12 cellular contexts compared by ENCODE assay signal in genomic region chr20:41135888-41136243, GRCh38. TPM values are rescaled to one million over a fixed set of nuclear protein-coding genes. Genes with fewer than 3 reads are reported as not detected.
DNase-seq lines count a peak whose midpoint lies in the region; ATAC-seq, FAIRE-seq and TF ChIP-seq lines count a peak whose summit lies in the region.
"Had no signal": no experiment of that assay in that cellular context is flagged by ENCODE, and none has a peak within 500 bp of the region (broad histone marks: within the 10 kb centered on the region; RNA-seq: fewer than 3 reads in every experiment).

No MANE protein-coding gene starts in this region.

- FAIRE-seq in pancreas (lab: Jason Lieb, UNC) = no peak
- FAIRE-seq: islet of Langerhans had no signal

- H3K9me3 ChIP-seq in T-helper 17 cell (ENCODE audit: control insufficient read depth, low read length, poor library complexity, severe bottlenecking) (no peaks in the 10 kb centered on the region), suprapubic skin (no peaks in the 10 kb centered on the region), pancreas (no peaks in the 10 kb centered on the region)
- H3K9me3 ChIP-seq: body of pancreas, esophagus squamous epithelium, prostate gland had no signal

- TF ChIP-seq POLR2A in suprapubic skin (IDR thresholded peaks at IDR 0.05) = no peak

- no peaks in the 10 kb centered on the region for H3K36me3 ChIP-seq in suprapubic skin
- H3K36me3 ChIP-seq in pancreas = no peaks in the 10 kb centered on the region
- H3K36me3 ChIP-seq: esophagus squamous epithelium, prostate gland had no signal

- no peak for TF ChIP-seq CTCF in suprapubic skin (IDR thresholded peaks at IDR 0.05)
- no peak for TF ChIP-seq CTCF in pancreas (IDR thresholded peaks at IDR 0.05)

- DNase-seq in activated T-cell treated with anti-CD3 and anti-CD28 coated beads, Interleukin-2, amount 50 U/mL, for 72 hours = no peak
- no peak for DNase-seq in activated T-cell treated with anti-CD3 and anti-CD28 coated beads, Interleukin-2, amount 50 U/mL, for 48 hours
- DNase-seq in T-helper 17 cell (no peak), epithelial cell of prostate (ENCODE audit: low read depth, low spot score) (no peak), suprapubic skin (ENCODE audit: low spot score in 2 of 2) (no peak), pancreas (no peak)
- no peak for DNase-seq in activated effector memory CD4-positive, alpha-beta T cell treated with Interleukin-2 at 50 U/mL for 16 hours
- DNase-seq: esophagus squamous epithelium had no signal

- peak overlapping the region; percentile 71 to 72 for H3K4me3 Mint-ChIP-seq in activated T-cell treated with anti-CD3 and anti-CD28 coated beads, Interleukin-2, amount 50 U/mL, for 72 hours
- H3K4me3 Mint-ChIP-seq in T-helper 17 cell = peak overlapping the region; percentile 96

- peak overlapping the region; percentile 53 for H3K27ac Mint-ChIP-seq in activated T-cell treated with anti-CD3 and anti-CD28 coated beads, Interleukin-2, amount 50 U/mL, for 72 hours
- H3K27ac Mint-ChIP-seq in T-helper 17 cell = peak overlapping the region; percentile 95

- no peaks in the 10 kb centered on the region for H3K9me3 Mint-ChIP-seq in activated T-cell treated with anti-CD3 and anti-CD28 coated beads, Interleukin-2, amount 50 U/mL, for 72 hours

- H3K27me3 Mint-ChIP-seq in activated T-cell treated with anti-CD3 and anti-CD28 coated beads, Interleukin-2, amount 50 U/mL, for 72 hours (ENCODE audit: low read depth) = no peaks in the 10 kb centered on the region
- no peaks in the 10 kb centered on the region for H3K27me3 Mint-ChIP-seq in T-helper 17 cell

- H3K27ac ChIP-seq in epithelial cell of prostate (peak overlapping the region; percentile 76), suprapubic skin (no peak overlapping the region), pancreas (no peak overlapping the region)

- no peak for TF ChIP-seq EP300 in suprapubic skin (IDR thresholded peaks at IDR 0.05)

- 95% methylated on average over 1 of the region's 1 CpG for WGBS in suprapubic skin
- 84 to 92% methylated on average over 1 of the region's 1 CpG for WGBS in pancreas, 2 donors

- no peaks in the 10 kb centered on the region for H3K36me3 Mint-ChIP-seq in activated T-cell treated with anti-CD3 and anti-CD28 coated beads, Interleukin-2, amount 50 U/mL, for 72 hours (ENCODE audit: insufficient read depth in 2 of 2)
- peaks cover 8% of the 10 kb centered on the region for H3K36me3 Mint-ChIP-seq in T-helper 17 cell (ENCODE audit: low read depth)

- intact Hi-C loops in pancreas (cut with DNase I) = no loop called here

- peaks cover 71% of the 10 kb centered on the region for H3K4me1 ChIP-seq in suprapubic skin
- peaks cover 0 to 3% (median 0%) of the 10 kb centered on the region in 3 donors for H3K4me1 ChIP-seq in pancreas
- H3K4me1 ChIP-seq: prostate gland had no signal

- peak overlapping the region; percentile 93 for H3K4me3 ChIP-seq in suprapubic skin
- no peak overlapping the region for H3K4me3 ChIP-seq in pancreas

- ATAC-seq in activated T-cell treated with anti-CD3 and anti-CD28 coated beads, Interleukin-2, amount 50 U/mL, for 72 hours (replicated peaks in 1 of 2) = no peak
- no peak for ATAC-seq in T-helper 17 cell
- no peak for ATAC-seq in HG02938 (IDR thresholded peaks at IDR 0.05; ENCODE audit: unreplicated experiment)
- no peak for ATAC-seq in pancreas

- H3K27me3 ChIP-seq in suprapubic skin (no peaks in the 10 kb centered on the region), pancreas (no peaks in the 10 kb centered on the region)
- H3K27me3 ChIP-seq: body of pancreas, esophagus squamous epithelium had no signal

- H3K4me1 Mint-ChIP-seq in activated T-cell treated with anti-CD3 and anti-CD28 coated beads, Interleukin-2, amount 50 U/mL, for 72 hours (ENCODE audit: low read depth) = peaks cover 79% of the 10 kb centered on the region
- H3K4me1 Mint-ChIP-seq in T-helper 17 cell = peaks cover 48% of the 10 kb centered on the region

RNA-seq across cellular contexts. Expression of gene PLCG1, which starts 1.5 kb away (rescaled TPM):
- 100 to 1,000 TPM; 177 to 221 TPM for total RNA-seq in activated T-cell treated with anti-CD3 and anti-CD28 coated beads, Interleukin-2, amount 50 U/mL, for 72 hours
- total RNA-seq in T-helper 17 cell (100 to 1,000 TPM; 420 to 428 TPM), suprapubic skin (100 to 1,000 TPM in 1 of 4 donors, 10 to 100 TPM in 3; 54.0 to 188 (median 91.5) TPM), pancreas (10 to 100 TPM in 5 of 6 donors, 1 to 10 TPM in 1; 9.9 to 38.9 (median 18.5) TPM)
- 10 to 100 TPM; 40.6 to 41.7 TPM for polyA plus RNA-seq in pancreas
